ENCODE assay signal across 19 cellular contexts in the genomic region with DNA sequence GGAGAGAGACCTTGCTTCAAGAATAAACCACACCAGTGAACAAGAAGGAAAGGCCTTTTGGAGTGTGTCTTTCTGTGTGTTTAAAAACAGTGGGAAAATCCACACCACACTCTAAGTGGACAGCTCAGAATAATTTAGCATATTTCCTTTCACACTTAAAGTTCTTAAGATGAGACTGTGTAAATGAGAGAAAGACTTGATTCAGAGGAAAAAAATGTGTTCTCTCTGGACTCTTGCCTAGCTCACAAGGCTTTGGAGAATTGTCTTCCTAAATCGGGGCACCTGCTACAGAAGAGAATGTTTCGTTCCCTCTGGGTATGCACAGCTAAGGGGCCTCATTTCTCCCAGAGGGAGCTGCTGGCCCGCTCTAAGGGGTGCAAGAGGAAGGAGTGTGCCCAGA. TPM values are rescaled to one million over a fixed set of nuclear protein-coding genes. Genes with fewer than 3 reads are reported as not detected.
"Had no signal": no experiment of that assay in that cellular context is flagged by ENCODE, and none has a peak within 500 bp of the region (broad histone marks: within the 10 kb centered on the region; RNA-seq: fewer than 3 reads in every experiment).

No MANE protein-coding gene starts in this region.

- H3K9me3 Mint-ChIP-seq: activated naive CD4-positive, alpha-beta T cell treated with anti-CD3 and anti-CD28 coated beads for 36 hours; activated T-helper 2 cell treated with anti-CD3 and anti-CD28 coated beads, Interferon-gamma antibody, Interleukin-2, Interleukin-4, amounts not matched to agents 10 μg/mL and 5 μg/mL and 100 μg/mL, durations not matched to agents 14 hours and 24 hours and 36 hours; central memory CD8-positive, alpha-beta T cell; natural killer cell treated with Interleukin-12 subunit alpha and Interleukin-12 subunit beta and Interleukin-15 and Interleukin-18, amount 100 ng/mL, for 72 hours had no signal

- H3K4me3 ChIP-seq: coronary artery, esophagus squamous epithelium, prostate gland, right lobe of liver, stomach had no signal

- H3K4me1 ChIP-seq: prostate gland, right lobe of liver had no signal

- H3K27me3 Mint-ChIP-seq: activated CD8-positive, alpha-beta memory T cell treated with anti-CD3 and anti-CD28 coated beads, Interleukin-2, amount 10 ng/mL, durations not matched to agents 7 days and 5 days; central memory CD8-positive, alpha-beta T cell had no signal

- H3K4me3 Mint-ChIP-seq: activated CD8-positive, alpha-beta memory T cell treated with anti-CD3 and anti-CD28 coated beads, Interleukin-2, amount 10 ng/mL, durations not matched to agents 7 days and 5 days; activated naive CD4-positive, alpha-beta T cell treated with anti-CD3 and anti-CD28 coated beads for 36 hours; central memory CD8-positive, alpha-beta T cell; natural killer cell treated with Interleukin-12 subunit alpha and Interleukin-12 subunit beta and Interleukin-15 and Interleukin-18, amount 100 ng/mL, for 72 hours had no signal

- H3K27ac Mint-ChIP-seq: activated CD8-positive, alpha-beta memory T cell treated with anti-CD3 and anti-CD28 coated beads, Interleukin-2, amount 10 ng/mL, durations not matched to agents 7 days and 5 days; activated naive CD4-positive, alpha-beta T cell treated with anti-CD3 and anti-CD28 coated beads for 36 hours; activated T-helper 2 cell treated with anti-CD3 and anti-CD28 coated beads, Interferon-gamma antibody, Interleukin-2, Interleukin-4, amounts not matched to agents 10 μg/mL and 5 μg/mL and 100 μg/mL, durations not matched to agents 14 hours and 24 hours and 36 hours had no signal

- ATAC-seq: activated CD8-positive, alpha-beta memory T cell treated with anti-CD3 and anti-CD28 coated beads, Interleukin-2, amount 10 ng/mL, durations not matched to agents 7 days and 5 days; foreskin keratinocyte; natural killer cell treated with Interleukin-12 subunit alpha and Interleukin-12 subunit beta and Interleukin-15 and Interleukin-18, amount 100 ng/mL, for 72 hours; right lobe of liver had no signal

- DNase-seq: activated CD4-positive, alpha-beta T cell treated with anti-CD3 and anti-CD28 coated beads, Interleukin-2, amount 50 U/mL, for 4 hours; activated CD4-positive, CD25-positive, alpha-beta regulatory T cell treated with anti-CD3 and anti-CD28 coated beads, Interleukin-2, amount 50 U/mL, for 72 hours; activated CD8-positive, alpha-beta memory T cell treated with anti-CD3 and anti-CD28 coated beads, Interleukin-2, amount 10 ng/mL, durations not matched to agents 7 days and 5 days; activated naive CD4-positive, alpha-beta T cell treated with anti-CD3 and anti-CD28 coated beads for 36 hours; activated T-cell treated with anti-CD3 and anti-CD28 coated beads, Interleukin-2, amount 50 U/mL, for 1 hour; esophagus squamous epithelium; foreskin keratinocyte; glutamatergic neuron; hypothalamus; kidney glomerular epithelial cell; right lobe of liver; stomach had no signal

- H3K27ac ChIP-seq: coronary artery, esophagus squamous epithelium, foreskin keratinocyte, prostate gland, right lobe of liver, stomach had no signal

- H3K27me3 ChIP-seq: esophagus squamous epithelium, foreskin keratinocyte, right lobe of liver, stomach had no signal

- H3K36me3 Mint-ChIP-seq: natural killer cell treated with Interleukin-12 subunit alpha and Interleukin-12 subunit beta and Interleukin-15 and Interleukin-18, amount 100 ng/mL, for 72 hours had no signal

- H3K9me3 ChIP-seq: esophagus squamous epithelium, prostate gland, right lobe of liver, stomach had no signal

- H3K36me3 ChIP-seq: esophagus squamous epithelium, prostate gland, right lobe of liver had no signal

RNA-seq across cellular contexts. Expression of a gene that starts 28.4 kb away (rescaled TPM):
- total RNA-seq: endothelial cell of umbilical vein, foreskin keratinocyte, mesenteric fat pad had no signal
- polyA plus RNA-seq: endothelial cell of umbilical vein, foreskin keratinocyte had no signal
